ENCODE assay signal across 9 cellular contexts in the genomic region with DNA sequence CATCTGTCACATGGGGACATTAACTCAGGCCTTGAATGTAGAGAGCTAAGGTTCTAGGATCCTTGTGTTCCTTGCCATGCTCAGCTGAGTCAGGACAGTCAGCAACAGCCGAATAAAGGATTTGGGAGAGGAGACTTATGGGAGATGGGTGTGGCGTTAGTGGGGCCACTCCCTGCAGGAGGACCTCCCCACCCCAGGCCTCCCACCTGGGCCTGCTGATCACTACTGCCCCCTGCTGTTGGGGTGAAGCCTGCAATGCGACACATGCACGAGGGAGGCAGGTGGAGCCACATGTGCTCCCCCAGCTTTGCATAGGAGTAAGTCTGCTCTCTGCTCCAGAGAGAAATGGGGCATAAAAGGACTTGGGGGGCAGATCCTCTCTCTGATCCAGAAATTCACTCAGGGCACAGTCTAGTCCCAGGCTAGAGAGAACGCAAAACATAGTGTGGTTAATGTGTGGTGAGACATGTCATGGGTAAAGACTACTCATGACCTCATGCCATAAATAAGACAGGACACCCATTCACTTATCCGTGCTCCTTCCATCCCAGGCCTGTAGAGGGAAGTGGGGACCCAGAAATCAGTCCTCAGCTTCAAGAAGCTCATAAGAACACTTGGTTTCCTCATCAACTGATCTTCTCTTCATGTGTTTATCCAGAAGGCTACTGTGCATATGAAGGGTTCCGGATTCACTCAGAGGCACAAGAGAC. TPM values are rescaled to one million over a fixed set of nuclear protein-coding genes. Genes with fewer than 3 reads are reported as not detected.
DNase-seq lines count a peak whose midpoint lies in the region; ATAC-seq and TF ChIP-seq lines count a peak whose summit lies in the region.
"Had no signal": no experiment of that assay in that cellular context is flagged by ENCODE, and none has a peak within 500 bp of the region (broad histone marks: within the 10 kb centered on the region; RNA-seq: fewer than 3 reads in every experiment).

No MANE protein-coding gene starts in this region.

- H3K9me3 Mint-ChIP-seq in activated naive CD4-positive, alpha-beta T cell treated with anti-CD3 and anti-CD28 coated beads, Interleukin-2, amount 50 U/mL, for 72 hours, result no peaks in the 10 kb centered on the region
- H3K9me3 Mint-ChIP-seq: natural killer cell treated with Interleukin-12 subunit alpha and Interleukin-12 subunit beta and Interleukin-15 and Interleukin-18, amount 100 ng/mL, for 72 hours had no signal

- H3K27ac ChIP-seq in testis, result no peak overlapping the region

- 79 to 83% methylated on average over 6 to 7 of the region's 7 CpGs for WGBS in testis, 2 donors

- intact Hi-C loops in testis (cut with DNase I; ENCODE audit: low total_unique reads), result no loop called here

- no peaks in the 10 kb centered on the region for H3K9me3 ChIP-seq in testis

- no peak overlapping the region for H3K4me3 ChIP-seq in fibroblast of villous mesenchyme (ENCODE audit: low read depth, low read length)
- no peak overlapping the region for H3K4me3 ChIP-seq in testis

- TF ChIP-seq CTCF in fibroblast of villous mesenchyme (IDR thresholded peaks at IDR 0.05; ENCODE audit: insufficient read depth, low read depth, low read length), result peak; percentile 24
- peak in 2 of 3 experiments; percentile 14 to 24 for TF ChIP-seq CTCF in testis (IDR thresholded peaks at IDR 0.05)

- peak overlapping the region in 1 of 2 donors; percentile 22 for H3K27ac Mint-ChIP-seq in activated naive CD4-positive, alpha-beta T cell treated with anti-CD3 and anti-CD28 coated beads, Interleukin-2, amount 50 U/mL, for 72 hours
- H3K27ac Mint-ChIP-seq: natural killer cell treated with Interleukin-12 subunit alpha and Interleukin-12 subunit beta and Interleukin-15 and Interleukin-18, amount 100 ng/mL, for 72 hours had no signal

- peak; percentile 48 to 51 for DNase-seq in activated naive CD4-positive, alpha-beta T cell treated with anti-CD3 and anti-CD28 coated beads, Interleukin-2, amount 50 U/mL, for 72 hours (ENCODE audit: low spot score in 2 of 2)
- DNase-seq in activated naive CD4-positive, alpha-beta T cell treated with Interleukin-2 at 50 U/mL for 16 hours, result no peak
- DNase-seq in NOMO-1 (lab: John Stamatoyannopoulos, UW; ENCODE audit: unreplicated experiment in 2 of 2) (peak; percentile 33 to 76), fibroblast of villous mesenchyme (ENCODE audit: low read depth) (peak; percentile 44), testis (peak; percentile 30), NCI-H187 treated with DMSO at 0.1 percent for 48 hours (lab: John Stamatoyannopoulos, UW) (no peak), AG08396 (ENCODE audit: low spot score) (no peak)

- no peaks in the 10 kb centered on the region for H3K27me3 ChIP-seq in testis

- TF ChIP-seq POLR2A in testis (IDR thresholded peaks at IDR 0.05), result no peak

- H3K36me3 Mint-ChIP-seq in activated naive CD4-positive, alpha-beta T cell treated with anti-CD3 and anti-CD28 coated beads, Interleukin-2, amount 50 U/mL, for 72 hours, result no peaks in the 10 kb centered on the region
- H3K36me3 Mint-ChIP-seq: natural killer cell treated with Interleukin-12 subunit alpha and Interleukin-12 subunit beta and Interleukin-15 and Interleukin-18, amount 100 ng/mL, for 72 hours had no signal

- no peaks in the 10 kb centered on the region for H3K36me3 ChIP-seq in testis (ENCODE audit: low read depth, missing control alignments)

- no peaks in the 10 kb centered on the region for H3K4me1 ChIP-seq in testis

- peak in 1 of 2 donors; percentile 63 for ATAC-seq in activated naive CD4-positive, alpha-beta T cell treated with anti-CD3 and anti-CD28 coated beads, Interleukin-2, amount 50 U/mL, for 72 hours
- ATAC-seq in GM19467 (IDR thresholded peaks at IDR 0.05; ENCODE audit: unreplicated experiment), result no peak

RNA-seq across cellular contexts. Expression of a gene that starts 19.4 kb away (rescaled TPM):
- not detected for total RNA-seq in activated naive CD4-positive, alpha-beta T cell treated with anti-CD3 and anti-CD28 coated beads, Interleukin-2, amount 50 U/mL, for 72 hours
- 23.7 and 66.0 TPM in 2 replicates for total RNA-seq in fibroblast of villous mesenchyme
- 10 to 100 TPM; 84.6 to 91.6 TPM for total RNA-seq in testis
- polyA plus RNA-seq in testis (ENCODE audit: insufficient read depth, low read depth, low replicate concordance), result 168 TPM
- total RNA-seq: natural killer cell treated with Interleukin-12 subunit alpha and Interleukin-12 subunit beta and Interleukin-15 and Interleukin-18, amount 100 ng/mL, for 72 hours had no signal

RNA-seq across cellular contexts. Expression of a gene that starts 43.9 kb away (rescaled TPM):
- total RNA-seq in activated naive CD4-positive, alpha-beta T cell treated with anti-CD3 and anti-CD28 coated beads, Interleukin-2, amount 50 U/mL, for 72 hours, result not detected
- total RNA-seq in fibroblast of villous mesenchyme (not detected in 2 replicates), testis (not detected)
- not detected for polyA plus RNA-seq in testis (ENCODE audit: insufficient read depth, low read depth, low replicate concordance)
- total RNA-seq: natural killer cell treated with Interleukin-12 subunit alpha and Interleukin-12 subunit beta and Interleukin-15 and Interleukin-18, amount 100 ng/mL, for 72 hours had no signal

Comparison
In these comparisons a context has a peak if more than half of its experiments do, and no peak if none do; other contexts are left out.
1. DNase-seq: peak in activated naive CD4-positive, alpha-beta T cell treated with anti-CD3 and anti-CD28 coated beads, Interleukin-2, amount 50 U/mL, for 72 hours (2 of 2), NOMO-1 (2 of 2), fibroblast of villous mesenchyme (single experiment) and testis (single experiment); none in activated naive CD4-positive, alpha-beta T cell treated with Interleukin-2 at 50 U/mL for 16 hours (single experiment), NCI-H187 treated with DMSO at 0.1 percent for 48 hours (single experiment) and AG08396 (single experiment).
2. RNA of a gene that starts 19.4 kb away (total RNA-seq): 84.6 to 91.6 TPM in testis and 23.7 to 66.0 TPM in fibroblast of villous mesenchyme; not detected in activated naive CD4-positive, alpha-beta T cell treated with anti-CD3 and anti-CD28 coated beads, Interleukin-2, amount 50 U/mL, for 72 hours; every median in the first group is over 10 times any median in the second.